ENCODE assay signal across 8 cellular contexts in the genomic region with DNA sequence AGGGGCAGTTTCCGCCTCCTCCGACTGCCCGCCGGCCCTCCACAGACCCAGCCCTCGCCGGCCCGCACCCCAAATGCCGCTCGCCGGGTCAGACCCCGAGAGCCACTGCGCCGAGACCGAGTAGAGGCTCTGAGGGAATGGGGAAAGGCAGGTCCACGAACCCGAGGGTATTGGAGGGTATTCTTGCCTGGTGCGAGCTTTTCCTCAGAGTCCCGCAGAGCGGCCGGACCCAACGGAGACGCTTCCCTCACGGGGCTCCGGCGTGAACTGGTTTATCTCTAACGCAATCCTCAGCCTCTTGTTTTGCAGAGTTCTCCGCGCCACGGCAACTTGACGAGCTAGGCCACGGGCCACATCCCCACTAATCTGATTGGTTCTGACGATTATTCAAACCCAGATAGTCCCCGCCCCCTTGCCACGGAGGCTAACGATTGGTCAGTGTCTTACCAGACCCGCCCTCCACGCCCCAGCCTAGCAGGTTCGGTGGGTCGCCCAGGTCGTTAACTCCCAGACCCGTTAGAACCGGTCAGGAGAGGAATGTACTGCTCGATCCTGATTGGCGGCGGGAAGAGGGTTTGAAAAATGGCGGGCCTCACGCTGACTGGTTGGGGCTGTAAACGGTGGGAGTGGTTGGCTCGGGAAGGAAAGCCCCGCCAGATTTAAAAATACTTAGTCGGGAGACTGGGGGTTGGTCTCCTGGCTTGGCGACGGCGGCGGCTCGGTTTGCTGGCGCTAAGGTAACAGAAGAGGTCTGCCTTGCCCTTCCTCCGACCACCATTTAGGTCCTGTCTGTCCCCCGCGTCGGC. TPM values are rescaled to one million over a fixed set of nuclear protein-coding genes. Genes with fewer than 3 reads are reported as not detected.
DNase-seq lines count a peak whose midpoint lies in the region; ATAC-seq and TF ChIP-seq lines count a peak whose summit lies in the region.

TSS of gene HMGB2 (minus strand) at position 274 of the 806 bp plus-strand sequence. CDS start 709 bp downstream, outside the sequence.

- DNase-seq in GM13976 (ENCODE audit: low spot score) (peak; percentile 98), NCI-H146 treated with DMSO at 0.1 percent for 48 hours (lab: John Stamatoyannopoulos, UW; ENCODE audit: unreplicated experiment) (peak; percentile 95), amniotic epithelial cell (ENCODE audit: low read depth) (peak; percentile 100), heart left ventricle (peak; percentile 100), pons (ENCODE audit: low spot score) (peak; percentile 100), type B pancreatic cell (ENCODE audit: extremely low spot score, unreplicated experiment) (peak; percentile 99)

- peak within 1 kb of the TSS; percentile 100 for H3K27ac Mint-ChIP-seq in type B pancreatic cell

- H3K4me1 ChIP-seq in heart left ventricle: peaks cover 0 to 45% (median 19%) of the 10 kb centered on the region in 12 donors

- H3K27me3 Mint-ChIP-seq in type B pancreatic cell: peaks cover 4% of the 10 kb centered on the region

- H3K4me3 ChIP-seq in heart left ventricle: peak within 1 kb of the TSS; percentile 65 to 98 (median 92)

- TF ChIP-seq POLR2A in heart left ventricle (IDR thresholded peaks at IDR 0.05): peak; percentile 90 to 98

- intact Hi-C loops in T-helper 1 cell treated with Interleukin-12 subunit alpha and Interleukin-12 subunit beta and Interleukin-4 antibody, amounts not matched to agents 30 ng/mL and 1 ng/mL, for 36 hours (cut with micrococcal nuclease): loop anchor here (1.0 kb wide), 7 partner anchors 15 to 949 kb away; partner anchors contain the start of genes CEP44, FBXO8, GALNT7 and SAP30
- intact Hi-C loops in heart left ventricle (cut with DNase I): loop anchor here (1.0 to 5.0 kb wide), 5 partner anchors 33 to 38 kb away; partner anchors contain the start of gene SAP30 (in 8 of the 10)

- ATAC-seq in HG02870 (IDR thresholded peaks at IDR 0.05; ENCODE audit: unreplicated experiment) (peak; percentile 86), heart left ventricle (peak; percentile 98 to 100 (median 99))

- peaks cover 0 to 38% (median 35%) of the 10 kb centered on the region in 9 donors for H3K36me3 ChIP-seq in heart left ventricle

- in situ Hi-C loops in GM13976 (cut with MboI; ENCODE audit: low sequenced_read_pairs, unreplicated experiment): no loop called here

- H3K9me3 ChIP-seq in heart left ventricle: no peaks in the 10 kb centered on the region

- H3K36me3 Mint-ChIP-seq in type B pancreatic cell: peaks cover 28% of the 10 kb centered on the region

- WGBS in heart left ventricle, 4 donors: 0 to 1% (median 0%) methylated on average over 45 to 61 of the region's 61 CpGs

- peaks cover 22% of the 10 kb centered on the region for H3K4me1 Mint-ChIP-seq in type B pancreatic cell (ENCODE audit: unreplicated experiment)

- H3K27ac ChIP-seq in heart left ventricle: peak within 1 kb of the TSS; percentile 97 to 100 (median 98)

- TF ChIP-seq CTCF in GM13976 (IDR thresholded peaks at IDR 0.05; ENCODE audit: borderline replicate concordance, control extremely low read depth, extremely low read depth, insufficient read depth, missing control alignments): no peak
- no peak for TF ChIP-seq CTCF in heart left ventricle (IDR thresholded peaks at IDR 0.05)
- no peak for TF ChIP-seq CTCF in type B pancreatic cell (conservative IDR thresholded peaks at IDR 0.05)

- H3K4me3 Mint-ChIP-seq in type B pancreatic cell: peak within 1 kb of the TSS; percentile 100

- no peaks in the 10 kb centered on the region for H3K27me3 ChIP-seq in heart left ventricle

- no peaks in the 10 kb centered on the region for H3K9me3 Mint-ChIP-seq in type B pancreatic cell

RNA-seq across cellular contexts. Expression of gene HMGB2, which starts in this region (rescaled TPM):
- 486 and 489 TPM in 2 replicates for total RNA-seq in T-helper 1 cell treated with Interleukin-12 subunit alpha and Interleukin-12 subunit beta and Interleukin-4 antibody, amounts not matched to agents 30 ng/mL and 1 ng/mL, for 36 hours
- total RNA-seq in heart left ventricle (10 to 100 TPM; 28.5 to 67.5 (median 38.2) TPM), type B pancreatic cell (ENCODE audit: low replicate concordance) (67.7 and 201 TPM in 2 replicates)
- 10 to 100 TPM; 46.8 to 88.9 TPM for polyA plus RNA-seq in heart left ventricle

Comparison
In these comparisons a context has a peak if more than half of its experiments do, and no peak if none do; other contexts are left out.
1. Peak in every context shown above with its lines: DNase-seq, ATAC-seq, H3K4me3 ChIP-seq and H3K27ac ChIP-seq.